9 cellular contexts compared by ENCODE assay signal in the genomic region with DNA sequence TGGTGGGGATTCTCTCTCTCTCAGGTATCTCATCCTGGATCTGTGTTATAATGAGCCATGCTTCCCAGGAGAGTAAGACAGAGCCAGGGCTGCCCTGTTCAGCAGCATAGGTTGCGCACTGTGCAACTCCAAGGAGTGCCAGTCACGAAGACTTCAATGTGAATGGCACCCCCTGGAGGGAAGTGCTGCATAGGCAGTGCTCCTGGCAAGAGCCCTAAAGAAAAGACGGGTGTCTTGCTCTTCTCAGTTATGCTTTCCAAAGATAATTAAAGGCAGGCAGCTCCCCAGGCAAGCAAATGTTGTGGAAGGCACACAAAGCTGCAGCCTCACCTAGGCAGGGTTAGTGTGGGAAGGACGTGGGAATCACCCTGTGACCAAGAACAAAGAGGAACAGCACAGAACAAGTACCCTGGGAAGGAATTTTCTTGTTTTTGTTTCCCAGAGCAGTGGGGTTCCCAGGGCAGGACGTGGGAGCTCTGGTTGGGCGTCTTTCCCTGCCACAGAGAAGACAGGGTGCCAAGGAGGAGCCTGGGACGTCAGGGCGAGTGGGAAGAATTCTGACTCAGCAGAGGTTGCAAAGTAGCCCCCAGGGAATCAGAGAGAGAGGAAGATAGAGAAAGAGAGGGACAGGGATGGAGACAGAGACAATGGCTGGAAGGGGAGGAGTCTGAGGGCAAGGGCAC.
DNase-seq lines count a peak whose midpoint lies in the region; ATAC-seq and TF ChIP-seq lines count a peak whose summit lies in the region.
"Had no signal": no experiment of that assay in that cellular context is flagged by ENCODE, and none has a peak within 500 bp of the region (broad histone marks: within the 10 kb centered on the region; RNA-seq: fewer than 3 reads in every experiment).

No MANE protein-coding gene starts in this region.

- ATAC-seq in GM21390 (IDR thresholded peaks at IDR 0.05; ENCODE audit: unreplicated experiment) (no peak), GM21528 (IDR thresholded peaks at IDR 0.05; ENCODE audit: low FRiP score, unreplicated experiment) (no peak)

- TF ChIP-seq CTCF in neural crest cell (conservative IDR thresholded peaks at IDR 0.05) = peak; percentile 42

- H3K4me1 Mint-ChIP-seq in neural crest cell = peaks cover 34% of the 10 kb centered on the region

- peak overlapping the region; percentile 22 for H3K27ac ChIP-seq in angular gyrus (ENCODE audit: low read depth, low read length)
- H3K27ac ChIP-seq: pancreas had no signal

- no peaks in the 10 kb centered on the region for H3K36me3 Mint-ChIP-seq in neural crest cell (ENCODE audit: low read depth)

- H3K27ac Mint-ChIP-seq in neural crest cell (ENCODE audit: unreplicated experiment) = peak overlapping the region; percentile 57

- no peaks in the 10 kb centered on the region for H3K9me3 Mint-ChIP-seq in neural crest cell

- no peak overlapping the region for H3K4me3 Mint-ChIP-seq in neural crest cell

- DNase-seq in DMS 273 (lab: John Stamatoyannopoulos, UW; ENCODE audit: unreplicated experiment) (peak; percentile 64), DMS 273 treated with DMSO at 0.1 percent for 48 hours (lab: John Stamatoyannopoulos, UW) (no peak), M059J (ENCODE audit: low read depth) (peak; percentile 33), neural crest cell (ENCODE audit: low read depth, low spot score) (no peak)
- no peak for DNase-seq in effector CD8-positive, alpha-beta T cell (lab: John Stamatoyannopoulos, UW)
- DNase-seq: pancreas had no signal

- H3K27me3 Mint-ChIP-seq in neural crest cell (ENCODE audit: low read depth) = peaks cover 36% of the 10 kb centered on the region

Comparison
In these comparisons a context has a peak if more than half of its experiments do, and no peak if none do; other contexts are left out.
1. DNase-seq: peak in DMS 273 (single experiment) and M059J (single experiment); none in DMS 273 treated with DMSO at 0.1 percent for 48 hours (single experiment), neural crest cell (single experiment) and effector CD8-positive, alpha-beta T cell (single experiment).